Comparison of ENCODE assay signal across 15 cellular contexts in genomic region chr20:24497851-24498250, GRCh38. TPM values are rescaled to one million over a fixed set of nuclear protein-coding genes. Genes with fewer than 3 reads are reported as not detected.
DNase-seq lines count a peak whose midpoint lies in the region; ATAC-seq and TF ChIP-seq lines count a peak whose summit lies in the region.
"Had no signal": no experiment of that assay in that cellular context is flagged by ENCODE, and none has a peak within 500 bp of the region (broad histone marks: within the 10 kb centered on the region; RNA-seq: fewer than 3 reads in every experiment).

No MANE protein-coding gene starts in this region.

- no peak overlapping the region for H2AFZ ChIP-seq in PC-3 (ENCODE audit: low read length)

- no peaks in the 10 kb centered on the region for H3K9me3 ChIP-seq in A673 (ENCODE audit: low read depth, low read length, poor library complexity, severe bottlenecking)
- H3K9me3 ChIP-seq in PC-3 (ENCODE audit: low read length) = no peaks in the 10 kb centered on the region
- no peaks in the 10 kb centered on the region for H3K9me3 ChIP-seq in tibial nerve

- no TSS peak for BruUV-seq in A673 (replicated peaks; lab: Mats Ljungman, UMichigan)
- no TSS peak for BruUV-seq in PC-3 (replicated peaks; lab: Mats Ljungman, UMichigan)

- no peak overlapping the region for H3K4me2 ChIP-seq in PC-3 (ENCODE audit: low read length)

- H3K27me3 ChIP-seq in A673 (replicated peaks; ENCODE audit: insufficient read depth, low read depth, low read length, poor library complexity) = no peaks in the 10 kb centered on the region
- peaks cover 87% of the 10 kb centered on the region for H3K27me3 ChIP-seq in PC-3 (ENCODE audit: low read length)
- H3K27me3 ChIP-seq in kidney epithelial cell (ENCODE audit: control insufficient read depth, insufficient read depth, low read length) = no peaks in the 10 kb centered on the region
- no peaks in the 10 kb centered on the region for H3K27me3 ChIP-seq in tibial nerve

- no peak overlapping the region for H3K9ac ChIP-seq in PC-3 (ENCODE audit: low read length)

- WGBS in tibial nerve, 2 donors = 64% methylated on average over 2 of the region's 2 CpGs

- TF ChIP-seq EP300 in tibial nerve (IDR thresholded peaks at IDR 0.05) = no peak

- no peaks in the 10 kb centered on the region for H3K79me2 ChIP-seq in PC-3 (ENCODE audit: low read length)

- CTCF ChIA-PET in A673 (lab: Charles Lee) (no interaction called here), HEK293T (lab: Yijun Ruan, JAX) (no interaction called here), PC-3 (lab: Charles Lee) (no interaction called here)

- TF ChIP-seq CTCF in A673 (conservative IDR thresholded peaks at IDR 0.05; ENCODE audit: low read depth, low read length) (no peak), PC-3 (conservative IDR thresholded peaks at IDR 0.05; ENCODE audit: low read depth, low read length) (no peak), kidney epithelial cell (IDR thresholded peaks at IDR 0.05; ENCODE audit: insufficient read depth, low read length, poor library complexity, severe bottlenecking) (no peak), tibial nerve (IDR thresholded peaks at IDR 0.05) (no peak)

- H3K27ac ChIP-seq in A673 (ENCODE audit: low read depth, low read length, poor library complexity, severe bottlenecking) = no peak overlapping the region
- no peak overlapping the region for H3K27ac ChIP-seq in PC-3 (ENCODE audit: low read length)
- H3K27ac ChIP-seq in tibial nerve = no peak overlapping the region

- H3K4me3 ChIP-seq in A673 (ENCODE audit: low read depth, low read length, poor library complexity, severe bottlenecking) (no peak overlapping the region), PC-3 (ENCODE audit: low read length) (no peak overlapping the region), kidney epithelial cell (ENCODE audit: low read depth, low read length) (no peak overlapping the region), tibial nerve (no peak overlapping the region)

- H3K9me2 ChIP-seq in PC-3 (replicated peaks; ENCODE audit: low read length) = no peaks in the 10 kb centered on the region

- TF ChIP-seq POLR2A in tibial nerve (IDR thresholded peaks at IDR 0.05) = no peak

- intact Hi-C loops in A673 (cut with micrococcal nuclease; ENCODE audit: unreplicated experiment) = no loop called here
- intact Hi-C loops in PC-3 (cut with micrococcal nuclease) = no loop called here

- H3F3A ChIP-seq in PC-3 (ENCODE audit: low read length, unreplicated experiment) = no peaks in the 10 kb centered on the region

- no peaks in the 10 kb centered on the region for H3K36me3 ChIP-seq in A673 (ENCODE audit: insufficient read depth, low read length, poor library complexity, severe bottlenecking)
- H3K36me3 ChIP-seq in PC-3 (ENCODE audit: low read depth, low read length) = no peaks in the 10 kb centered on the region
- H3K36me3 ChIP-seq in kidney epithelial cell (ENCODE audit: control insufficient read depth, insufficient read depth, low read length) = no peaks in the 10 kb centered on the region
- no peaks in the 10 kb centered on the region for H3K36me3 ChIP-seq in tibial nerve

- POLR2A ChIA-PET in A673 (lab: Charles Lee; ENCODE audit: low non-redundant PET) = no interaction called here
- POLR2A ChIA-PET in HEK293T (lab: Yijun Ruan, JAX) = interaction anchor here (0.9 kb wide), 1 partner anchor 28 kb away, joined by 3 read pairs; no protein-coding TSS in a partner anchor
- POLR2A ChIA-PET in PC-3 (lab: Charles Lee; ENCODE audit: unreplicated experiment) = no interaction called here

- H3K4me1 ChIP-seq in A673 (ENCODE audit: insufficient read depth, low read length, poor library complexity, severe bottlenecking) = no peaks in the 10 kb centered on the region
- H3K4me1 ChIP-seq in PC-3 (ENCODE audit: insufficient read depth, low read length) = no peaks in the 10 kb centered on the region
- H3K4me1 ChIP-seq in tibial nerve = no peaks in the 10 kb centered on the region

- ATAC-seq in PC-3 (no peak), GM18517 (IDR thresholded peaks at IDR 0.05; ENCODE audit: unreplicated experiment) (no peak), HG03196 (IDR thresholded peaks at IDR 0.05; ENCODE audit: unreplicated experiment) (no peak), HG02642 (IDR thresholded peaks at IDR 0.05; ENCODE audit: poor library complexity, unreplicated experiment) (no peak)
- ATAC-seq: left cardiac atrium had no signal

- DNase-seq in A673 (ENCODE audit: low spot score) (peak; percentile 33), HEK293T (ENCODE audit: extremely low spot score) (no peak), PC-3 (peak; percentile 9), kidney epithelial cell (ENCODE audit: low read depth) (peak; percentile 25), tibial nerve (ENCODE audit: low spot score in 2 of 2) (no peak)
- DNase-seq: activated B cell treated with CpG ODN at 0.5 μM for 24 hours; left cardiac atrium; NCI-H1436 treated with DMSO at 0.1 percent for 48 hours; SIG-M5; stimulated activated CD4-positive, alpha-beta T cell treated with anti-CD3 and anti-CD28 coated beads, Interleukin-4, amount 100 ng/mL, for 24 hours had no signal

- H4K20me1 ChIP-seq in PC-3 (ENCODE audit: low read length) = no peaks in the 10 kb centered on the region

TF ChIP-seq in HEK293T, 16 proteins besides CTCF, POLR2A, EP300 and RAD21:
- TF ChIP-seq NFRKB (IDR thresholded peaks at IDR 0.05) (no peak), SUZ12 (IDR thresholded peaks at IDR 0.05) (no peak), L3MBTL2 (conservative IDR thresholded peaks at IDR 0.05) (no peak), BHLHE40 (IDR thresholded peaks at IDR 0.05; ENCODE audit: borderline replicate concordance) (no peak), PKNOX1 (IDR thresholded peaks at IDR 0.05) (peak; percentile 58), TARDBP (IDR thresholded peaks at IDR 0.05) (no peak), ARNT (IDR thresholded peaks at IDR 0.05) (no peak), FOXK2 (IDR thresholded peaks at IDR 0.05) (no peak)

RNA-seq across cellular contexts. Expression of gene SYNDIG1, which starts 28.4 kb away (rescaled TPM):
- total RNA-seq in A673 (2021) = 16.6 and 17.9 TPM in 2 replicates
- total RNA-seq in PC-3 (2014; rRNA removed) = not detected in 2 replicates
- 0.41 and 0.67 TPM in 2 replicates for total RNA-seq in kidney epithelial cell
- 10 to 100 TPM in 3 of 4 donors, 1 to 10 TPM in 1; 5.1 to 15.9 (median 14.3) TPM for total RNA-seq in tibial nerve
- total RNA-seq: activated B cell treated with CpG ODN at 0.5 μM for 24 hours; activated T-helper 1 cell treated with anti-CD3 and anti-CD28 coated beads, Interleukin-12 subunit alpha, Interleukin-12 subunit beta, Interleukin-2, Interleukin-4 antibody, amounts not matched to agents 30 ng/mL and 10 ng/mL and 1 ng/mL, durations not matched to agents 14 hours and 24 hours and 36 hours; B cell had no signal

Comparison
In these comparisons a context has a peak if more than half of its experiments do, and no peak if none do; other contexts are left out.
1. DNase-seq: peak in A673 (single experiment), PC-3 (single experiment) and kidney epithelial cell (single experiment); none in HEK293T (single experiment) and tibial nerve (0 of 2).